12 cellular contexts compared by ENCODE assay signal in genomic region chr7:74476546-74477095, GRCh38. TPM values are rescaled to one million over a fixed set of nuclear protein-coding genes. Genes with fewer than 3 reads are reported as not detected.
DNase-seq lines count a peak whose midpoint lies in the region; ATAC-seq, FAIRE-seq and TF ChIP-seq lines count a peak whose summit lies in the region.
"Had no signal": no experiment of that assay in that cellular context is flagged by ENCODE, and none has a peak within 500 bp of the region (broad histone marks: within the 10 kb centered on the region; RNA-seq: fewer than 3 reads in every experiment).

No MANE protein-coding gene starts in this region.

- no peaks in the 10 kb centered on the region for H3K9me3 ChIP-seq in liver (ENCODE audit: control insufficient read depth in 4 of 4, low read length in 3 of 4)
- H3K9me3 ChIP-seq in HepG2 (ENCODE audit: low read length) = no peaks in the 10 kb centered on the region
- no peaks in the 10 kb centered on the region for H3K9me3 ChIP-seq in esophagus squamous epithelium
- H3K9me3 ChIP-seq in psoas muscle = no peaks in the 10 kb centered on the region
- H3K9me3 ChIP-seq: mucosa of descending colon had no signal

- FAIRE-seq in HepG2 (lab: Jason Lieb, UNC) = no peak

- H3K27ac ChIP-seq in liver (ENCODE audit: low read depth in 1 of 2, low read length in 2 of 2) = no peak overlapping the region
- H3K27ac ChIP-seq in HepG2 (ENCODE audit: extremely low read length, insufficient read depth, low read length) = no peak overlapping the region
- peak overlapping the region; percentile 92 to 97 (median 94) for H3K27ac ChIP-seq in esophagus squamous epithelium
- peak overlapping the region; percentile 96 for H3K27ac ChIP-seq in psoas muscle

- H3K9ac ChIP-seq in liver (ENCODE audit: low read depth in 1 of 2, low read length in 2 of 2) = no peak overlapping the region
- H3K9ac ChIP-seq in HepG2 (ENCODE audit: insufficient read depth, low read depth, low read length) = no peak overlapping the region

- intact Hi-C loops in HepG2 (cut with micrococcal nuclease; ENCODE audit: unreplicated experiment) (no loop called here), esophagus squamous epithelium (cut with DNase I) (no loop called here), psoas muscle (cut with DNase I) (no loop called here)

- no peak for DNase-seq in HepG2 (ENCODE audit: low spot score)
- DNase-seq in esophagus squamous epithelium (lab: John Stamatoyannopoulos, UW) = no peak
- peak in 1 of 2 donors; percentile 70 for DNase-seq in psoas muscle
- DNase-seq in NCI-H748 treated with DMSO at 0.1 percent for 48 hours (lab: John Stamatoyannopoulos, UW) = no peak
- DNase-seq: hypothalamus, mucosa of descending colon, NCI-H226 had no signal

- TF ChIP-seq CTCF in liver (IDR thresholded peaks at IDR 0.05; ENCODE audit: low read depth, low read length, missing input control) (no peak), HepG2 (CRISPR knock-in tag; IDR thresholded peaks at IDR 0.05) (no peak), esophagus squamous epithelium (IDR thresholded peaks at IDR 0.05) (no peak), psoas muscle (IDR thresholded peaks at IDR 0.05) (no peak)

- TF ChIP-seq EP300 in HepG2 (IDR thresholded peaks at IDR 0.05; ENCODE audit: low read depth in 2 of 2, low read length in 2 of 2) (no peak), HepG2 (CRISPR knock-in tag; IDR thresholded peaks at IDR 0.05; ENCODE audit: borderline replicate concordance) (no peak)

- peaks cover 7% of the 10 kb centered on the region; the same call in 1 of the 2 replicates for H4K20me1 ChIP-seq in HepG2 (ENCODE audit: insufficient read depth, low read length)

- H3K4me1 ChIP-seq in liver (ENCODE audit: control insufficient read depth in 4 of 4, insufficient read depth in 4 of 4, low read length in 3 of 4) (peaks cover 11 to 28% (median 21%) of the 10 kb centered on the region in 4 donors), HepG2 (ENCODE audit: insufficient read depth, low read length) (peaks cover 44% of the 10 kb centered on the region), esophagus squamous epithelium (peaks cover 58 to 86% (median 64%) of the 10 kb centered on the region in 3 donors), psoas muscle (peaks cover 55% of the 10 kb centered on the region)

- no peak overlapping the region for H3K4me2 ChIP-seq in HepG2 (ENCODE audit: low read depth, low read length)

- WGBS in liver = 83% methylated on average over 11 of the region's 11 CpGs
- WGBS in HepG2 (ENCODE audit: low lambda C conversion rate) = 81% methylated on average over 11 of the region's 11 CpGs
- 50 to 71% methylated on average over 10 to 11 of the region's 11 CpGs for WGBS in esophagus squamous epithelium, 2 donors
- WGBS in psoas muscle, 3 donors = 60 to 76% (median 68%) methylated on average over 11 of the region's 11 CpGs

- BruUV-seq in HepG2 (replicated peaks; lab: Mats Ljungman, UMichigan) = no TSS peak

- POLR2A ChIA-PET in HepG2 (lab: Yijun Ruan, JAX) = no interaction called here

- CTCF ChIA-PET in HepG2 (lab: Yijun Ruan, JAX; ENCODE audit: low intra/inter-chr PET ratio, low total read pairs) = no interaction called here

- no peaks in the 10 kb centered on the region for H3K27me3 ChIP-seq in liver (ENCODE audit: control insufficient read depth in 4 of 4, insufficient read depth in 4 of 4, low read length in 3 of 4)
- no peaks in the 10 kb centered on the region for H3K27me3 ChIP-seq in HepG2 (ENCODE audit: control insufficient read depth in 1 of 2, insufficient read depth in 2 of 2, low read length in 2 of 2)
- no peaks in the 10 kb centered on the region for H3K27me3 ChIP-seq in esophagus squamous epithelium
- H3K27me3 ChIP-seq in psoas muscle (ENCODE audit: insufficient read depth in 3 of 3, low read length in 2 of 3) = no peaks in the 10 kb centered on the region

- H3K79me2 ChIP-seq in HepG2 (ENCODE audit: insufficient read depth, low read length) = peaks cover 10% of the 10 kb centered on the region

- H3K4me3 ChIP-seq in liver (ENCODE audit: low read depth in 1 of 3, low read length in 3 of 3) (no peak overlapping the region), HepG2 (replicated peaks in 1 of 3; ENCODE audit: insufficient read depth in 1 of 3, low read depth in 2 of 3, low read length in 3 of 3) (no peak overlapping the region), esophagus squamous epithelium (no peak overlapping the region), psoas muscle (no peak overlapping the region)
- H3K4me3 ChIP-seq: mucosa of descending colon had no signal

- in situ Hi-C loops in HepG2 (cut with HindIII; ENCODE audit: extremely low pct_ligation_motif_present, low pct_unique_long_range_greater_than_20kb) = no loop called here

- TF ChIP-seq POLR2A in HepG2 (IDR thresholded peaks at IDR 0.05; ENCODE audit: insufficient read depth in 1 of 2, low read depth in 2 of 2, low read length in 2 of 2) = no peak
- no peak for TF ChIP-seq POLR2A in esophagus squamous epithelium (IDR thresholded peaks at IDR 0.05)

- H2AFZ ChIP-seq in HepG2 (ENCODE audit: low read length) = no peak overlapping the region

- TF ChIP-seq RAD21 in liver (IDR thresholded peaks at IDR 0.05) (no peak), HepG2 (CRISPR knock-in tag; IDR thresholded peaks at IDR 0.05) (no peak)

- H3K36me3 ChIP-seq in liver (ENCODE audit: control insufficient read depth in 4 of 4, insufficient read depth in 3 of 4, low read depth in 1 of 4, low read length in 3 of 4) (no peaks in the 10 kb centered on the region), HepG2 (replicated peaks in 1 of 2; ENCODE audit: control insufficient read depth in 1 of 2, insufficient read depth in 2 of 2, low read length in 2 of 2) (peaks cover 0 to 2% of the 10 kb centered on the region in 2 experiments; a peak in 1 of 5 replicates), esophagus squamous epithelium (peaks cover 0 to 20% (median 0%) of the 10 kb centered on the region in 3 donors), psoas muscle (ENCODE audit: insufficient read depth in 1 of 2, low read depth in 1 of 2) (no peaks in the 10 kb centered on the region)

- ATAC-seq in HepG2 (no peak), psoas muscle (no peak), GM21423 (IDR thresholded peaks at IDR 0.05; ENCODE audit: unreplicated experiment) (no peak), GM18511 (IDR thresholded peaks at IDR 0.05; ENCODE audit: unreplicated experiment) (no peak), HG02884 (IDR thresholded peaks at IDR 0.05; ENCODE audit: unreplicated experiment) (no peak)
- ATAC-seq: sciatic nerve had no signal

TF ChIP-seq in liver, 16 proteins besides CTCF, POLR2A, EP300 and RAD21:
- no peak for TF ChIP-seq TAF1 (conservative IDR thresholded peaks at IDR 0.05)
- no peak for TF ChIP-seq FOXA2 (IDR thresholded peaks at IDR 0.05)
- TF ChIP-seq HNF4G (IDR thresholded peaks at IDR 0.05) = no peak
- no peak for TF ChIP-seq YY1 (IDR thresholded peaks at IDR 0.05)
- peak; percentile 8 to 22 for TF ChIP-seq RXRA (IDR thresholded peaks at IDR 0.05)
TF ChIP-seq in liver: peak in this region for 1.

TF ChIP-seq in HepG2, 621 proteins besides CTCF, POLR2A, EP300 and RAD21 (continues in another document):
- TF ChIP-seq CEBPG (CRISPR knock-in tag; IDR thresholded peaks at IDR 0.05) = no peak
- no peak for TF ChIP-seq ZSCAN30 (CRISPR knock-in tag; IDR thresholded peaks at IDR 0.05)
- no peak for TF ChIP-seq ZNF251 (CRISPR knock-in tag; IDR thresholded peaks at IDR 0.05)
- no peak for TF ChIP-seq ZNF883 (CRISPR knock-in tag; IDR thresholded peaks at IDR 0.05; ENCODE audit: not compliant biosample characterization)
- no peak for TF ChIP-seq KAT8 (CRISPR knock-in tag; IDR thresholded peaks at IDR 0.05)
- TF ChIP-seq ZNF207 (IDR thresholded peaks at IDR 0.05; ENCODE audit: borderline replicate concordance) = no peak
- no peak for TF ChIP-seq TOE1 (CRISPR knock-in tag; IDR thresholded peaks at IDR 0.05)
- no peak for TF ChIP-seq NFE2L2 (IDR thresholded peaks at IDR 0.05; ENCODE audit: low read length)
- no peak for TF ChIP-seq U2AF1 (optimal IDR thresholded peaks at IDR 0.05; ENCODE audit: low read depth, low read length)
- no peak for TF ChIP-seq ZNF264 (CRISPR knock-in tag; IDR thresholded peaks at IDR 0.05)
- no peak for TF ChIP-seq ZNF83 (CRISPR knock-in tag; IDR thresholded peaks at IDR 0.05; ENCODE audit: borderline replicate concordance)
- no peak for TF ChIP-seq PITX1 (CRISPR knock-in tag; IDR thresholded peaks at IDR 0.05)
- TF ChIP-seq ZNF569 (CRISPR knock-in tag; IDR thresholded peaks at IDR 0.05; ENCODE audit: borderline replicate concordance) = no peak
- TF ChIP-seq RFXANK (CRISPR knock-in tag; IDR thresholded peaks at IDR 0.05) = no peak
- TF ChIP-seq NFATC3 (CRISPR knock-in tag; IDR thresholded peaks at IDR 0.05) = no peak
- TF ChIP-seq NCOA5 (CRISPR knock-in tag; IDR thresholded peaks at IDR 0.05) = no peak

RNA-seq across cellular contexts. Expression of gene GTF2IRD1, which starts 22.9 kb away (rescaled TPM):
- total RNA-seq in liver (1 to 10 TPM; 2.0 to 3.3 TPM), HepG2 (2016; rRNA removed; fragmentation: Illumina TruSeq; extraction: Trizol) (16.5 and 17.8 TPM in 2 replicates), esophagus squamous epithelium (10 to 100 TPM; 26.8 to 35.6 (median 28.5) TPM), psoas muscle (100 to 1,000 TPM in 1 of 4 donors, 10 to 100 TPM in 3; 40.5 to 149 (median 80.8) TPM)
- polyA plus RNA-seq in liver (1 to 10 TPM; 3.3 to 7.4 TPM), HepG2 (2011; rRNA removed) (26.7 and 28.2 TPM in 2 replicates), psoas muscle (10 to 100 TPM; 43.0 to 79.0 (median 46.9) TPM)
- 8.1 and 9.5 TPM in 2 replicates for total RNA-seq in HepG2 (2016; cell fraction: cytosol; rRNA removed; fragmentation: Illumina TruSeq; extraction: Trizol; ENCODE audit: low read depth)
- 13.6 and 19.1 TPM in 2 replicates for total RNA-seq in HepG2 (2016; cell fraction: insoluble cytoplasmic fraction; rRNA removed; fragmentation: Illumina TruSeq; extraction: Trizol)
- total RNA-seq in HepG2 (2016; cell fraction: membrane; rRNA removed; fragmentation: Illumina TruSeq; extraction: Trizol) = 17.2 and 18.9 TPM in 2 replicates
- 15.6 and 22.1 TPM in 2 replicates for total RNA-seq in HepG2 (2016; cell fraction: nucleus; rRNA removed; fragmentation: Illumina TruSeq; extraction: Trizol)
- polyA plus RNA-seq in HepG2 (2011; cell fraction: cytosol; rRNA removed) = 12.3 and 16.0 TPM in 2 replicates
- polyA plus RNA-seq in HepG2 (2011; cell fraction: nucleus; rRNA removed) = 38.7 and 43.3 TPM in 2 replicates
- 36.1 and 37.4 TPM in 2 replicates for polyA plus RNA-seq in HepG2 (2012)
- polyA plus RNA-seq in HepG2 (2016; cell fraction: cytosol; fragmentation: Illumina TruSeq; extraction: Trizol; ENCODE audit: low read depth) = 10.4 and 12.9 TPM in 2 replicates
- polyA plus RNA-seq in HepG2 (2016; cell fraction: insoluble cytoplasmic fraction; fragmentation: Illumina TruSeq; extraction: Trizol; ENCODE audit: low read depth) = 27.6 and 31.7 TPM in 2 replicates
- 23.3 and 26.7 TPM in 2 replicates for polyA plus RNA-seq in HepG2 (2016; cell fraction: membrane; fragmentation: Illumina TruSeq; extraction: Trizol; ENCODE audit: low read depth)
- polyA plus RNA-seq in HepG2 (2016; cell fraction: nucleus; fragmentation: Illumina TruSeq; extraction: Trizol; ENCODE audit: insufficient read depth, low read depth) = 51.1 and 66.8 TPM in 2 replicates
- 23.4 and 53.2 TPM in 2 replicates for polyA minus RNA-seq in HepG2 (2011; rRNA and poly(A)+ RNA removed; ENCODE audit: low replicate concordance)
- polyA minus RNA-seq in HepG2 (2011; cell fraction: cytosol; rRNA and poly(A)+ RNA removed) = 14.9 and 17.7 TPM in 2 replicates
- polyA minus RNA-seq in HepG2 (2011; cell fraction: nucleus; rRNA and poly(A)+ RNA removed) = 15.5 and 16.5 TPM in 2 replicates

Comparison
In these comparisons a context has a peak if more than half of its experiments do, and no peak if none do; other contexts are left out.
1. H3K27ac ChIP-seq: peak in esophagus squamous epithelium (4 of 4) and psoas muscle (single experiment); none in liver (0 of 2) and HepG2 (single experiment).